ENCODE assay signal across 3 cellular contexts in the genomic region with DNA sequence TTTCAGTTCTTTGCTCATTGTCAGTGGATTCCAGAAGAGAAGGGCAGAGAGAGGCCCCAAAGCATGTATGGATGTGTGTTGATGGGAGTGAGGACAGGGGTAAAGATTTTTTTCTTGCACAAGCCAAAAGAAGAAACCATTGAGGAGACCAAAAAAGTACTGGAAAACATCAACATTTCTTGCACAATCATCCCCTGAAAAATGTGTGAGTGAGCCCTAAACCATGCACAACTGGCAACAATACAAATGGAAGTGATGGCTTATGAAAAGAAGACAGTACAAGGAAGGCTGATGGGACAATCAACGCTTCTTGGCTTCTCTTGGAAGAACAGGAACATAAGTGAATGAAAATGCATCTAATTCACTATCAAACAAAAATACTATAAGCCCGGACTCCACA.
TF ChIP-seq lines count a peak whose summit lies in the region.

No MANE protein-coding gene starts in this region.

TF ChIP-seq in SK-N-SH, 30 proteins besides CTCF, POLR2A, EP300 and RAD21 (continues in another document):
- TF ChIP-seq, protein P1, sequence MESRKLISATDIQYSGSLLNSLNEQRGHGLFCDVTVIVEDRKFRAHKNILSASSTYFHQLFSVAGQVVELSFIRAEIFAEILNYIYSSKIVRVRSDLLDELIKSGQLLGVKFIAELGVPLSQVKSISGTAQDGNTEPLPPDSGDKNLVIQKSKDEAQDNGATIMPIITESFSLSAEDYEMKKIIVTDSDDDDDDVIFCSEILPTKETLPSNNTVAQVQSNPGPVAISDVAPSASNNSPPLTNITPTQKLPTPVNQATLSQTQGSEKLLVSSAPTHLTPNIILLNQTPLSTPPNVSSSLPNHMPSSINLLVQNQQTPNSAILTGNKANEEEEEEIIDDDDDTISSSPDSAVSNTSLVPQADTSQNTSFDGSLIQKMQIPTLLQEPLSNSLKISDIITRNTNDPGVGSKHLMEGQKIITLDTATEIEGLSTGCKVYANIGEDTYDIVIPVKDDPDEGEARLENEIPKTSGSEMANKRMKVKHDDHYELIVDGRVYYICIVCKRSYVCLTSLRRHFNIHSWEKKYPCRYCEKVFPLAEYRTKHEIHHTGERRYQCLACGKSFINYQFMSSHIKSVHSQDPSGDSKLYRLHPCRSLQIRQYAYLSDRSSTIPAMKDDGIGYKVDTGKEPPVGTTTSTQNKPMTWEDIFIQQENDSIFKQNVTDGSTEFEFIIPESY (IDR thresholded peaks at IDR 0.05; ENCODE audit: borderline replicate concordance, low read depth): no peak
- TF ChIP-seq EZH2phosphoT487 (IDR thresholded peaks at IDR 0.05; ENCODE audit: borderline replicate concordance, low read depth) (no peak), TCF12 (IDR thresholded peaks at IDR 0.05) (peak; percentile 43), CHD2 (IDR thresholded peaks at IDR 0.05; ENCODE audit: low read length, partially characterized antibody) (no peak), NFIC (IDR thresholded peaks at IDR 0.05; ENCODE audit: borderline replicate concordance) (peak; percentile 21; the same call in 1 of the 2 replicates), GABPA (IDR thresholded peaks at IDR 0.05; ENCODE audit: low read depth) (no peak), RXRA (IDR thresholded peaks at IDR 0.05; ENCODE audit: borderline replicate concordance, low read depth) (no peak), MXI1 (IDR thresholded peaks at IDR 0.05; ENCODE audit: low read depth, low read length) (no peak), FOSL2 (IDR thresholded peaks at IDR 0.05; ENCODE audit: borderline replicate concordance, low read depth) (peak; percentile 32; the same call in 1 of the 2 replicates), SMC3 (IDR thresholded peaks at IDR 0.05; ENCODE audit: low read depth, low read length) (no peak), TAF1 (IDR thresholded peaks at IDR 0.05; ENCODE audit: borderline replicate concordance, low read depth, low read length) (no peak)
- TF ChIP-seq, protein P2, sequence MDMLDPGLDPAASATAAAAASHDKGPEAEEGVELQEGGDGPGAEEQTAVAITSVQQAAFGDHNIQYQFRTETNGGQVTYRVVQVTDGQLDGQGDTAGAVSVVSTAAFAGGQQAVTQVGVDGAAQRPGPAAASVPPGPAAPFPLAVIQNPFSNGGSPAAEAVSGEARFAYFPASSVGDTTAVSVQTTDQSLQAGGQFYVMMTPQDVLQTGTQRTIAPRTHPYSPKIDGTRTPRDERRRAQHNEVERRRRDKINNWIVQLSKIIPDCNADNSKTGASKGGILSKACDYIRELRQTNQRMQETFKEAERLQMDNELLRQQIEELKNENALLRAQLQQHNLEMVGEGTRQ (IDR thresholded peaks at IDR 0.05; ENCODE audit: borderline replicate concordance, low read depth, low read length): no peak
- TF ChIP-seq, protein P3, sequence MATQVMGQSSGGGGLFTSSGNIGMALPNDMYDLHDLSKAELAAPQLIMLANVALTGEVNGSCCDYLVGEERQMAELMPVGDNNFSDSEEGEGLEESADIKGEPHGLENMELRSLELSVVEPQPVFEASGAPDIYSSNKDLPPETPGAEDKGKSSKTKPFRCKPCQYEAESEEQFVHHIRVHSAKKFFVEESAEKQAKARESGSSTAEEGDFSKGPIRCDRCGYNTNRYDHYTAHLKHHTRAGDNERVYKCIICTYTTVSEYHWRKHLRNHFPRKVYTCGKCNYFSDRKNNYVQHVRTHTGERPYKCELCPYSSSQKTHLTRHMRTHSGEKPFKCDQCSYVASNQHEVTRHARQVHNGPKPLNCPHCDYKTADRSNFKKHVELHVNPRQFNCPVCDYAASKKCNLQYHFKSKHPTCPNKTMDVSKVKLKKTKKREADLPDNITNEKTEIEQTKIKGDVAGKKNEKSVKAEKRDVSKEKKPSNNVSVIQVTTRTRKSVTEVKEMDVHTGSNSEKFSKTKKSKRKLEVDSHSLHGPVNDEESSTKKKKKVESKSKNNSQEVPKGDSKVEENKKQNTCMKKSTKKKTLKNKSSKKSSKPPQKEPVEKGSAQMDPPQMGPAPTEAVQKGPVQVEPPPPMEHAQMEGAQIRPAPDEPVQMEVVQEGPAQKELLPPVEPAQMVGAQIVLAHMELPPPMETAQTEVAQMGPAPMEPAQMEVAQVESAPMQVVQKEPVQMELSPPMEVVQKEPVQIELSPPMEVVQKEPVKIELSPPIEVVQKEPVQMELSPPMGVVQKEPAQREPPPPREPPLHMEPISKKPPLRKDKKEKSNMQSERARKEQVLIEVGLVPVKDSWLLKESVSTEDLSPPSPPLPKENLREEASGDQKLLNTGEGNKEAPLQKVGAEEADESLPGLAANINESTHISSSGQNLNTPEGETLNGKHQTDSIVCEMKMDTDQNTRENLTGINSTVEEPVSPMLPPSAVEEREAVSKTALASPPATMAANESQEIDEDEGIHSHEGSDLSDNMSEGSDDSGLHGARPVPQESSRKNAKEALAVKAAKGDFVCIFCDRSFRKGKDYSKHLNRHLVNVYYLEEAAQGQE (IDR thresholded peaks at IDR 0.05; ENCODE audit: low read depth, low read length): no peak

TF ChIP-seq in SK-N-SH treated with all-trans-retinoic acid at 6 μM for 48 hours, 23 proteins besides CTCF, POLR2A, EP300 and RAD21:
- TF ChIP-seq ARNTL (CRISPR knock-in tag; IDR thresholded peaks at IDR 0.05; ENCODE audit: borderline replicate concordance, low read depth) (no peak), TOX (CRISPR knock-in tag; IDR thresholded peaks at IDR 0.05; ENCODE audit: borderline replicate concordance) (no peak), BACH2 (CRISPR knock-in tag; IDR thresholded peaks at IDR 0.05; ENCODE audit: borderline replicate concordance) (no peak), ZNF70 (CRISPR knock-in tag; IDR thresholded peaks at IDR 0.05) (no peak)
- TF ChIP-seq, protein P4, sequence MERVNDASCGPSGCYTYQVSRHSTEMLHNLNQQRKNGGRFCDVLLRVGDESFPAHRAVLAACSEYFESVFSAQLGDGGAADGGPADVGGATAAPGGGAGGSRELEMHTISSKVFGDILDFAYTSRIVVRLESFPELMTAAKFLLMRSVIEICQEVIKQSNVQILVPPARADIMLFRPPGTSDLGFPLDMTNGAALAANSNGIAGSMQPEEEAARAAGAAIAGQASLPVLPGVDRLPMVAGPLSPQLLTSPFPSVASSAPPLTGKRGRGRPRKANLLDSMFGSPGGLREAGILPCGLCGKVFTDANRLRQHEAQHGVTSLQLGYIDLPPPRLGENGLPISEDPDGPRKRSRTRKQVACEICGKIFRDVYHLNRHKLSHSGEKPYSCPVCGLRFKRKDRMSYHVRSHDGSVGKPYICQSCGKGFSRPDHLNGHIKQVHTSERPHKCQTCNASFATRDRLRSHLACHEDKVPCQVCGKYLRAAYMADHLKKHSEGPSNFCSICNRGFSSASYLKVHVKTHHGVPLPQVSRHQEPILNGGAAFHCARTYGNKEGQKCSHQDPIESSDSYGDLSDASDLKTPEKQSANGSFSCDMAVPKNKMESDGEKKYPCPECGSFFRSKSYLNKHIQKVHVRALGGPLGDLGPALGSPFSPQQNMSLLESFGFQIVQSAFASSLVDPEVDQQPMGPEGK (CRISPR knock-in tag; IDR thresholded peaks at IDR 0.05; ENCODE audit: borderline replicate concordance): no peak

TF ChIP-seq in H1, 55 proteins besides CTCF, POLR2A, EP300 and RAD21:
- TF ChIP-seq TCF12 (IDR thresholded peaks at IDR 0.05; ENCODE audit: low read depth, low read length): no peak
- no peak for TF ChIP-seq RXRA (IDR thresholded peaks at IDR 0.05; ENCODE audit: insufficient read depth, low read depth, low read length)
- TF ChIP-seq, protein P5, sequence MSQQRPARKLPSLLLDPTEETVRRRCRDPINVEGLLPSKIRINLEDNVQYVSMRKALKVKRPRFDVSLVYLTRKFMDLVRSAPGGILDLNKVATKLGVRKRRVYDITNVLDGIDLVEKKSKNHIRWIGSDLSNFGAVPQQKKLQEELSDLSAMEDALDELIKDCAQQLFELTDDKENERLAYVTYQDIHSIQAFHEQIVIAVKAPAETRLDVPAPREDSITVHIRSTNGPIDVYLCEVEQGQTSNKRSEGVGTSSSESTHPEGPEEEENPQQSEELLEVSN (IDR thresholded peaks at IDR 0.05): no peak
- no peak for TF ChIP-seq SIRT6 (IDR thresholded peaks at IDR 0.05; ENCODE audit: low read length)
- no peak for TF ChIP-seq SIN3A (conservative IDR thresholded peaks at IDR 0.05 in 1 of 2, IDR thresholded peaks at IDR 0.05 in 1 of 2; ENCODE audit: low read depth in 1 of 2, low read length in 2 of 2)
- no peak for TF ChIP-seq CBX8 (IDR thresholded peaks at IDR 0.05; ENCODE audit: borderline replicate concordance, low read depth, low read length)
- no peak for TF ChIP-seq KDM1A (IDR thresholded peaks at IDR 0.05; ENCODE audit: borderline replicate concordance, low read length)
- TF ChIP-seq CHD2 (IDR thresholded peaks at IDR 0.05; ENCODE audit: low read length): no peak
- TF ChIP-seq SIX5 (IDR thresholded peaks at IDR 0.05; ENCODE audit: low read depth, low read length): no peak
- TF ChIP-seq RFX5 (IDR thresholded peaks at IDR 0.05; ENCODE audit: borderline replicate concordance, low read depth, low read length): no peak
- no peak for TF ChIP-seq NANOG (IDR thresholded peaks at IDR 0.05; ENCODE audit: insufficient read depth, low read depth, low read length, poor library complexity, severe bottlenecking)
- no peak for TF ChIP-seq GABPA (IDR thresholded peaks at IDR 0.05; ENCODE audit: borderline replicate concordance, insufficient read depth, low read length)
- TF ChIP-seq EGR1 (IDR thresholded peaks at IDR 0.05; ENCODE audit: borderline replicate concordance, low read depth, low read length): no peak
- TF ChIP-seq, protein P2 (IDR thresholded peaks at IDR 0.05; ENCODE audit: low read length): no peak
- TF ChIP-seq BACH1 (IDR thresholded peaks at IDR 0.05; ENCODE audit: low read length): no peak
- TF ChIP-seq SAP30 (IDR thresholded peaks at IDR 0.05; ENCODE audit: insufficient read depth, insufficient replicate concordance, low read length): no peak
- TF ChIP-seq NRF1 (IDR thresholded peaks at IDR 0.05; ENCODE audit: low read depth, low read length): no peak
- no peak for TF ChIP-seq SUZ12 (IDR thresholded peaks at IDR 0.05; ENCODE audit: low read length)
